In genomic region chr22:29605236-29605850, GRCh38 we compare ENCODE assay signal across 11 cellular contexts. TPM values are rescaled to one million over a fixed set of nuclear protein-coding genes. Genes with fewer than 3 reads are reported as not detected.
DNase-seq lines count a peak whose midpoint lies in the region; ATAC-seq, FAIRE-seq and TF ChIP-seq lines count a peak whose summit lies in the region.
"Had no signal": no experiment of that assay in that cellular context is flagged by ENCODE, and none has a peak within 500 bp of the region (broad histone marks: within the 10 kb centered on the region; RNA-seq: fewer than 3 reads in every experiment).

No MANE protein-coding gene starts in this region.

- BruUV-seq in GM12878 (replicated peaks; lab: Mats Ljungman, UMichigan): no TSS peak

- no peak overlapping the region for H3K9ac ChIP-seq in Karpas-422 (ENCODE audit: low read length)
- H3K9ac ChIP-seq in GM12878 (ENCODE audit: control insufficient read depth, insufficient read depth, low read length): no peak overlapping the region
- H3K9ac ChIP-seq in neural cell (ENCODE audit: low read length): no peak overlapping the region

- in situ Hi-C loops in GM12878 (cut with MboI): loop anchor here (5.0 kb wide), 1 partner anchor 48 kb away; no protein-coding TSS in a partner anchor

- FAIRE-seq in GM12878 (lab: Jason Lieb, UNC): no peak

- H3K4me2 ChIP-seq in Karpas-422 (ENCODE audit: low read depth, low read length, poor library complexity, severe bottlenecking) (peak overlapping the region; percentile 85), GM12878 (ENCODE audit: control insufficient read depth, insufficient read depth) (peak overlapping the region; percentile 98), neural cell (ENCODE audit: low read length) (no peak overlapping the region)

- no peaks in the 10 kb centered on the region for H3K9me3 Mint-ChIP-seq in CD8-positive, alpha-beta memory T cell

- H3K4me3 ChIP-seq in CD8-positive, alpha-beta memory T cell (ENCODE audit: low read length): peak overlapping the region; percentile 98
- H3K4me3 ChIP-seq in Karpas-422 (ENCODE audit: low read length) (peak overlapping the region; percentile 93; the same call in 1 of the 2 replicates), GM12878 (peak overlapping the region; percentile 94; the same call in 1 of the 2 replicates), neural cell (ENCODE audit: low read length) (peak overlapping the region; percentile 99), Peyer's patch (peak overlapping the region in 1 of 4 donors; percentile 74)

- TF ChIP-seq CTCF in GM12878 (IDR thresholded peaks at IDR 0.05 in 2 of 3, conservative IDR thresholded peaks at IDR 0.05 in 1 of 3; ENCODE audit: control insufficient read depth in 2 of 3, extremely low read depth in 1 of 3, insufficient read depth in 1 of 3, low read depth in 3 of 3, low read length in 3 of 3) (no peak), neural cell (IDR thresholded peaks at IDR 0.05; ENCODE audit: poor library complexity, severe bottlenecking) (no peak), Peyer's patch (IDR thresholded peaks at IDR 0.05) (no peak)

- H3K36me3 ChIP-seq in CD8-positive, alpha-beta memory T cell (ENCODE audit: insufficient read depth, low read length): no peaks in the 10 kb centered on the region
- H3K36me3 ChIP-seq in Karpas-422 (ENCODE audit: insufficient read depth, low read length): no peaks in the 10 kb centered on the region; the same call in 1 of the 2 replicates
- no peaks in the 10 kb centered on the region for H3K36me3 ChIP-seq in GM12878 (ENCODE audit: control insufficient read depth in 2 of 2, insufficient read depth in 2 of 2, low read length in 1 of 2)
- H3K36me3 ChIP-seq in neural cell (ENCODE audit: insufficient read depth, low read length): no peaks in the 10 kb centered on the region
- H3K36me3 ChIP-seq in Peyer's patch: no peaks in the 10 kb centered on the region

- no peaks in the 10 kb centered on the region for H3K9me3 ChIP-seq in CD8-positive, alpha-beta memory T cell (ENCODE audit: low read length)
- H3K9me3 ChIP-seq in Karpas-422 (ENCODE audit: low read length) (no peaks in the 10 kb centered on the region), GM12878 (replicated peaks; ENCODE audit: control insufficient read depth, insufficient read depth, low read length) (no peaks in the 10 kb centered on the region; the same call in 2 of the 3 replicates), neural cell (ENCODE audit: low read length) (no peaks in the 10 kb centered on the region), Peyer's patch (no peaks in the 10 kb centered on the region)
- H3K9me3 ChIP-seq: SJCRH30 had no signal

- peaks cover 22 to 47% (median 46%) of the 10 kb centered on the region in 3 donors for H3K4me1 Mint-ChIP-seq in CD8-positive, alpha-beta memory T cell

- POLR2A ChIA-PET in CD8-positive, alpha-beta memory T cell (lab: Charles Lee): interaction anchor here (0.6 to 2.0 kb wide), 2 partner anchors 51 kb away, joined by 4 to 11 read pairs; partner anchors contain the start of gene THOC5
- POLR2A ChIA-PET in GM12878 (lab: Charles Lee): interaction anchor here (0.6 to 1.7 kb wide), 8 partner anchors 14 to 437 kb away, joined by 3 to 5 read pairs (median 4); partner anchors contain the start of genes UQCR10 and ZMAT5

- no peaks in the 10 kb centered on the region for H4K20me1 ChIP-seq in Karpas-422 (ENCODE audit: insufficient read depth, low read depth, low read length)
- H4K20me1 ChIP-seq in GM12878 (ENCODE audit: control insufficient read depth, insufficient read depth): no peaks in the 10 kb centered on the region
- no peaks in the 10 kb centered on the region for H4K20me1 ChIP-seq in neural cell (ENCODE audit: insufficient read depth)

- no peaks in the 10 kb centered on the region for H3K27me3 ChIP-seq in CD8-positive, alpha-beta memory T cell (ENCODE audit: insufficient read depth, low read length, poor library complexity, severe bottlenecking)
- H3K27me3 ChIP-seq in Karpas-422 (ENCODE audit: low read length): no peaks in the 10 kb centered on the region
- H3K27me3 ChIP-seq in GM12878 (replicated peaks in 1 of 2; ENCODE audit: control insufficient read depth in 2 of 2, insufficient read depth in 2 of 2, low read length in 1 of 2): no peaks in the 10 kb centered on the region
- H3K27me3 ChIP-seq in neural cell (ENCODE audit: insufficient read depth, low read depth, low read length): no peaks in the 10 kb centered on the region
- H3K27me3 ChIP-seq in Peyer's patch: no peaks in the 10 kb centered on the region
- H3K27me3 ChIP-seq: SJCRH30 had no signal

- intact Hi-C loops in GM12878 (cut with micrococcal nuclease; ENCODE audit: unreplicated experiment): no loop called here

- TF ChIP-seq POLR2A in GM12878 (IDR thresholded peaks at IDR 0.05; ENCODE audit: low read depth, low read length) (no peak), Peyer's patch (IDR thresholded peaks at IDR 0.05) (no peak)

- no peak for ATAC-seq in GM12878
- no peak for ATAC-seq in HG03135 (IDR thresholded peaks at IDR 0.05; ENCODE audit: unreplicated experiment)

- peaks cover 6% of the 10 kb centered on the region for H3F3A ChIP-seq in neural cell (ENCODE audit: insufficient read depth, low read length, poor library complexity, severe bottlenecking)

- TF ChIP-seq RAD21 in GM12878 (IDR thresholded peaks at IDR 0.05; ENCODE audit: insufficient read depth, low read depth, low read length): no peak
- TF ChIP-seq RAD21 in neural cell (conservative IDR thresholded peaks at IDR 0.05): no peak

- no peaks in the 10 kb centered on the region for H3K27me3 Mint-ChIP-seq in CD8-positive, alpha-beta memory T cell

- peak overlapping the region; percentile 94 to 98 (median 96) for H3K4me3 Mint-ChIP-seq in CD8-positive, alpha-beta memory T cell

- H3K9me2 ChIP-seq in Karpas-422 (replicated peaks; ENCODE audit: insufficient read depth, low read length) (no peaks in the 10 kb centered on the region), neural cell (ENCODE audit: insufficient read depth, low read length) (no peaks in the 10 kb centered on the region)

- RAD21 ChIA-PET in GM12878 (lab: Charles Lee; ENCODE audit: unreplicated experiment): interaction anchor here (1.4 kb wide), 1 partner anchor 52 kb away, joined by 3 read pairs; the partner anchor contains the start of gene THOC5

- peaks cover 23% of the 10 kb centered on the region for H3K4me1 ChIP-seq in CD8-positive, alpha-beta memory T cell (ENCODE audit: insufficient read depth, low read length)
- peaks cover 13% of the 10 kb centered on the region for H3K4me1 ChIP-seq in Karpas-422 (ENCODE audit: low read length)
- H3K4me1 ChIP-seq in GM12878 (ENCODE audit: control insufficient read depth, insufficient read depth, low read length): no peaks in the 10 kb centered on the region; the same call in 1 of the 2 replicates
- H3K4me1 ChIP-seq in Peyer's patch: peaks cover 0 to 26% (median 0%) of the 10 kb centered on the region in 4 donors

- 89% methylated on average over 13 of the region's 13 CpGs for WGBS in GM12878 (ENCODE audit: insufficient coverage, insufficient replicate concordance, low lambda C conversion rate, missing lambda C conversion rate)

- SMC1A ChIA-PET in GM12878 (lab: Charles Lee; ENCODE audit: uncharacterized antibody, unreplicated experiment): interaction anchor here (0.7 to 3.5 kb wide), 5 partner anchors 9 to 483 kb away, joined by 3 to 23 read pairs (median 4); no protein-coding TSS in a partner anchor

- H3K79me2 ChIP-seq in Karpas-422 (ENCODE audit: low read length) (peaks cover 57% of the 10 kb centered on the region), GM12878 (ENCODE audit: control insufficient read depth, insufficient read depth, low read length) (peaks cover 28% of the 10 kb centered on the region), neural cell (replicated peaks; ENCODE audit: insufficient read depth, low read length) (peaks cover 20% of the 10 kb centered on the region)

- H2AFZ ChIP-seq in Karpas-422 (ENCODE audit: low read length) (no peak overlapping the region), GM12878 (ENCODE audit: control insufficient read depth, low read depth, low read length) (no peak overlapping the region), neural cell (ENCODE audit: low read depth, low read length) (no peak overlapping the region)

- H3K27ac Mint-ChIP-seq in CD8-positive, alpha-beta memory T cell: peak overlapping the region in 4 of 8 donors; percentile 63 to 94 (median 82)

- H3K36me3 Mint-ChIP-seq in CD8-positive, alpha-beta memory T cell: peaks cover 0 to 12% (median 2%) of the 10 kb centered on the region in 3 donors

- H3K27ac ChIP-seq in CD8-positive, alpha-beta memory T cell (ENCODE audit: low read depth, low read length): no peak overlapping the region
- H3K27ac ChIP-seq in Karpas-422 (ENCODE audit: low read length) (no peak overlapping the region), GM12878 (ENCODE audit: control insufficient read depth, insufficient read depth) (no peak overlapping the region), neural cell (ENCODE audit: low read length) (no peak overlapping the region), Peyer's patch (no peak overlapping the region)
- H3K27ac ChIP-seq: SJCRH30 had no signal

- TF ChIP-seq EP300 in GM12878 (IDR thresholded peaks at IDR 0.05; ENCODE audit: borderline replicate concordance in 1 of 2, control insufficient read depth in 1 of 2, low read depth in 2 of 2, low read length in 2 of 2) (no peak), neural cell (conservative IDR thresholded peaks at IDR 0.05; ENCODE audit: poor library complexity, severe bottlenecking) (no peak)

- DNase-seq in CD8-positive, alpha-beta memory T cell: no peak
- DNase-seq in Karpas-422 (no peak), GM12878 (ENCODE audit: low read depth, low spot score) (no peak), Peyer's patch (no peak), GDM1 (lab: John Stamatoyannopoulos, UW) (no peak)
- DNase-seq: dermis blood vessel endothelial cell, NCI-H2029, nucleus accumbens, SJCRH30 had no signal

- CTCF ChIA-PET in CD8-positive, alpha-beta memory T cell (lab: Charles Lee): interaction anchor here (1.7 to 2.3 kb wide), 2 partner anchors 16 to 20 kb away, joined by 10 to 12 read pairs; no protein-coding TSS in a partner anchor
- CTCF ChIA-PET in GM12878 (lab: Yijun Ruan, JAX): interaction anchor here (0.6 to 5.3 kb wide), 14 partner anchors 8 to 1750 kb away, joined by 3 to 35 read pairs (median 4); no protein-coding TSS in a partner anchor

RNA-seq across cellular contexts. Expression of gene NF2, which starts 1.9 kb away (rescaled TPM):
- 10 to 100 TPM; 51.6 to 53.3 TPM for total RNA-seq in CD8-positive, alpha-beta memory T cell
- 21.4 TPM for polyA plus RNA-seq in CD8-positive, alpha-beta memory T cell
- total RNA-seq in Karpas-422 (2014; rRNA removed; shearing (Covaris generic); ENCODE audit: low replicate concordance): 19.0 and 24.2 TPM in 2 replicates
- total RNA-seq in GM12878 (2013; cell fraction: nucleolus; rRNA removed): 28.3 and 29.2 TPM in 2 replicates
- total RNA-seq in GM12878 (2014; rRNA removed) (32.0 and 33.9 TPM in 2 replicates), GM12878 (2014; rRNA removed; fragmentation: Illumina TruSeq; extraction: Trizol) (24.6 and 24.8 TPM in 2 replicates), GM12878 (2021) (44.3 and 49.8 TPM in 2 replicates), Peyer's patch (10 to 100 TPM; 30.5 to 82.5 (median 36.6) TPM)
- 4.9 TPM for polyA plus RNA-seq in GM12878 (2011; ENCODE audit: low read depth)
- polyA plus RNA-seq in GM12878 (2011; rRNA removed) (20.4 and 22.5 TPM in 2 replicates), GM12878 (2014; fragmentation: Illumina TruSeq; extraction: Trizol) (14.3 and 14.7 TPM in 2 replicates), GM12878 (2014; fragmentation: Nextera tagmentation; extraction: Ambion mirVana) (1 to 10 TPM; 2.2 to 3.0 TPM), GM12878 (2014; rRNA removed) (17.4 and 20.6 TPM in 2 replicates), GM12878 (2016; fragmentation: Nextera tagmentation; extraction: Ambion mirVana) (10 to 100 TPM; 24.8 to 24.9 TPM), neural cell (17.0 and 18.7 TPM in 2 replicates)
- polyA plus RNA-seq in GM12878 (2011; cell fraction: cytosol; rRNA removed): 14.5 and 16.2 TPM in 2 replicates
- 8.9 and 12.9 TPM in 2 replicates for polyA plus RNA-seq in GM12878 (2011; cell fraction: nucleus; rRNA removed)
- polyA plus RNA-seq in GM12878 (2012): 7.6 and 9.1 TPM in 2 replicates
- polyA minus RNA-seq in GM12878 (2011; rRNA and poly(A)+ RNA removed): 28.5 and 36.2 TPM in 2 replicates
- polyA minus RNA-seq in GM12878 (2011; cell fraction: cytosol; rRNA and poly(A)+ RNA removed): 13.1 and 20.5 TPM in 2 replicates
- 10.8 and 18.9 TPM in 2 replicates for polyA minus RNA-seq in GM12878 (2011; cell fraction: nucleus; rRNA and poly(A)+ RNA removed)
- polyA minus RNA-seq in neural cell: 59.9 and 63.3 TPM in 2 replicates

RNA-seq across cellular contexts. Expression of gene NIPSNAP1, which starts 24.4 kb away (rescaled TPM):
- total RNA-seq in CD8-positive, alpha-beta memory T cell: 10 to 100 TPM; 39.6 to 40.3 TPM
- 52.3 TPM for polyA plus RNA-seq in CD8-positive, alpha-beta memory T cell
- 75.9 and 100 TPM in 2 replicates for total RNA-seq in Karpas-422 (2014; rRNA removed; shearing (Covaris generic); ENCODE audit: low replicate concordance)
- 47.6 and 50.5 TPM in 2 replicates for total RNA-seq in GM12878 (2013; cell fraction: nucleolus; rRNA removed)
- 90.5 and 96.5 TPM in 2 replicates for total RNA-seq in GM12878 (2014; rRNA removed)
- 69.9 and 70.2 TPM in 2 replicates for total RNA-seq in GM12878 (2014; rRNA removed; fragmentation: Illumina TruSeq; extraction: Trizol)
- 77.1 and 85.5 TPM in 2 replicates for total RNA-seq in GM12878 (2021)
- polyA plus RNA-seq in GM12878 (2011; ENCODE audit: low read depth): 56.1 TPM
- polyA plus RNA-seq in GM12878 (2011; rRNA removed): 62.1 and 70.2 TPM in 2 replicates
- 56.7 and 61.6 TPM in 2 replicates for polyA plus RNA-seq in GM12878 (2011; cell fraction: cytosol; rRNA removed)
- 31.8 and 41.0 TPM in 2 replicates for polyA plus RNA-seq in GM12878 (2011; cell fraction: nucleus; rRNA removed)
- 77.2 and 77.3 TPM in 2 replicates for polyA plus RNA-seq in GM12878 (2012)
- 94.1 and 99.7 TPM in 2 replicates for polyA plus RNA-seq in GM12878 (2014; fragmentation: Illumina TruSeq; extraction: Trizol)
- 10 to 100 TPM; 27.1 to 38.5 TPM for polyA plus RNA-seq in GM12878 (2014; fragmentation: Nextera tagmentation; extraction: Ambion mirVana)
- 84.0 and 86.5 TPM in 2 replicates for polyA plus RNA-seq in GM12878 (2014; rRNA removed)
- polyA plus RNA-seq in GM12878 (2016; fragmentation: Nextera tagmentation; extraction: Ambion mirVana): 10 to 100 TPM; 79.6 TPM
- 36.9 and 49.8 TPM in 2 replicates for polyA minus RNA-seq in GM12878 (2011; rRNA and poly(A)+ RNA removed)
- 11.5 and 13.4 TPM in 2 replicates for polyA minus RNA-seq in GM12878 (2011; cell fraction: cytosol; rRNA and poly(A)+ RNA removed)
- 9.7 and 11.1 TPM in 2 replicates for polyA minus RNA-seq in GM12878 (2011; cell fraction: nucleus; rRNA and poly(A)+ RNA removed)
- polyA plus RNA-seq in neural cell: 229 and 244 TPM in 2 replicates
- polyA minus RNA-seq in neural cell: 166 and 196 TPM in 2 replicates
- 10 to 100 TPM; 33.0 to 60.5 (median 39.8) TPM for total RNA-seq in Peyer's patch

RNA-seq across cellular contexts. Expression of gene THOC5, which starts 51.8 kb away (rescaled TPM):
- total RNA-seq in CD8-positive, alpha-beta memory T cell: 10 to 100 TPM; 62.6 to 64.1 TPM
- polyA plus RNA-seq in CD8-positive, alpha-beta memory T cell: 28.5 TPM
- total RNA-seq in Karpas-422 (2014; rRNA removed; shearing (Covaris generic); ENCODE audit: low replicate concordance): 48.2 and 54.0 TPM in 2 replicates
- 58.7 and 66.4 TPM in 2 replicates for total RNA-seq in GM12878 (2013; cell fraction: nucleolus; rRNA removed)
- 33.9 and 36.2 TPM in 2 replicates for total RNA-seq in GM12878 (2014; rRNA removed)
- total RNA-seq in GM12878 (2014; rRNA removed; fragmentation: Illumina TruSeq; extraction: Trizol): 28.3 and 29.1 TPM in 2 replicates
- 40.9 and 44.9 TPM in 2 replicates for total RNA-seq in GM12878 (2021)
- polyA plus RNA-seq in GM12878 (2011; ENCODE audit: low read depth): 18.0 TPM
- 40.4 and 44.9 TPM in 2 replicates for polyA plus RNA-seq in GM12878 (2011; rRNA removed)
- 31.0 and 42.6 TPM in 2 replicates for polyA plus RNA-seq in GM12878 (2011; cell fraction: cytosol; rRNA removed)
- polyA plus RNA-seq in GM12878 (2011; cell fraction: nucleus; rRNA removed): 38.8 and 40.8 TPM in 2 replicates
- 20.7 and 31.3 TPM in 2 replicates for polyA plus RNA-seq in GM12878 (2012)
- 30.5 and 35.1 TPM in 2 replicates for polyA plus RNA-seq in GM12878 (2014; fragmentation: Illumina TruSeq; extraction: Trizol)
- 10 to 100 TPM; 20.9 to 40.9 TPM for polyA plus RNA-seq in GM12878 (2014; fragmentation: Nextera tagmentation; extraction: Ambion mirVana)
- 27.7 and 29.9 TPM in 2 replicates for polyA plus RNA-seq in GM12878 (2014; rRNA removed)
- 10 to 100 TPM; 31.4 TPM for polyA plus RNA-seq in GM12878 (2016; fragmentation: Nextera tagmentation; extraction: Ambion mirVana)
- polyA minus RNA-seq in GM12878 (2011; rRNA and poly(A)+ RNA removed): 50.0 and 63.7 TPM in 2 replicates
- polyA minus RNA-seq in GM12878 (2011; cell fraction: cytosol; rRNA and poly(A)+ RNA removed): 17.8 and 21.1 TPM in 2 replicates
- polyA minus RNA-seq in GM12878 (2011; cell fraction: nucleus; rRNA and poly(A)+ RNA removed): 16.2 and 24.6 TPM in 2 replicates
- polyA plus RNA-seq in neural cell: 33.4 and 38.6 TPM in 2 replicates
- 65.1 and 86.9 TPM in 2 replicates for polyA minus RNA-seq in neural cell
- 100 to 1,000 TPM in 1 of 4 donors, 10 to 100 TPM in 3; 33.3 to 191 (median 37.3) TPM for total RNA-seq in Peyer's patch
